Comparison of ENCODE assay signal across 13 cellular contexts in genomic region chr16:49748322-49748721, GRCh38.
DNase-seq lines count a peak whose midpoint lies in the region; ATAC-seq, FAIRE-seq and TF ChIP-seq lines count a peak whose summit lies in the region.
"Had no signal": no experiment of that assay in that cellular context is flagged by ENCODE, and none has a peak within 500 bp of the region (broad histone marks: within the 10 kb centered on the region; RNA-seq: fewer than 3 reads in every experiment).

No MANE protein-coding gene starts in this region.

- no peak for TF ChIP-seq EP300 in HepG2 (IDR thresholded peaks at IDR 0.05; ENCODE audit: low read depth in 2 of 2, low read length in 2 of 2)
- no peak for TF ChIP-seq EP300 in HepG2 (CRISPR knock-in tag; IDR thresholded peaks at IDR 0.05; ENCODE audit: borderline replicate concordance)

- H3K4me1 ChIP-seq in neural progenitor cell, result peaks cover 25% of the 10 kb centered on the region
- no peaks in the 10 kb centered on the region for H3K4me1 ChIP-seq in HepG2 (ENCODE audit: insufficient read depth, low read length)

- in situ Hi-C loops in astrocyte of the cerebellum (cut with HindIII; ENCODE audit: low sequenced_read_pairs) (no loop called here), HepG2 (cut with HindIII; ENCODE audit: extremely low pct_ligation_motif_present, low pct_unique_long_range_greater_than_20kb) (no loop called here)

- H3K9ac ChIP-seq in neural progenitor cell (no peak overlapping the region), HepG2 (ENCODE audit: insufficient read depth, low read depth, low read length) (no peak overlapping the region)

- peak; percentile 54 for DNase-seq in activated CD4-positive, alpha-beta T cell treated with anti-CD3 and anti-CD28 coated beads for 36 hours
- no peak for DNase-seq in activated CD4-positive, alpha-beta T cell treated with anti-CD3 and anti-CD28 coated beads, Interleukin-2, amount 50 U/mL, for 1 hour
- DNase-seq in NCI-H128 (lab: John Stamatoyannopoulos, UW; ENCODE audit: unreplicated experiment) (peak; percentile 31), astrocyte of the cerebellum (ENCODE audit: low read depth) (peak; percentile 79), neural progenitor cell (ENCODE audit: low spot score) (no peak), erythroblast (lab: John Stamatoyannopoulos, UW) (no peak), HepG2 (ENCODE audit: low spot score) (no peak)
- DNase-seq: ACHN, amniotic stem cell, midbrain, transverse colon had no signal

- no peak overlapping the region for H3K27ac ChIP-seq in neural progenitor cell
- no peak overlapping the region for H3K27ac ChIP-seq in HepG2 (ENCODE audit: extremely low read length, insufficient read depth, low read length)
- H3K27ac ChIP-seq: transverse colon had no signal

- H3K4me3 ChIP-seq in astrocyte of the cerebellum (ENCODE audit: low read depth, low read length) (no peak overlapping the region), neural progenitor cell (no peak overlapping the region), HepG2 (replicated peaks in 1 of 3; ENCODE audit: insufficient read depth in 1 of 3, low read depth in 2 of 3, low read length in 3 of 3) (no peak overlapping the region)
- H3K4me3 ChIP-seq: transverse colon had no signal

- no peak overlapping the region for H3K27ac Mint-ChIP-seq in activated CD4-positive, alpha-beta T cell treated with anti-CD3 and anti-CD28 coated beads for 36 hours
- peak overlapping the region; percentile 77 for H3K27ac Mint-ChIP-seq in neural progenitor cell
- H3K27ac Mint-ChIP-seq: T-helper 1 cell treated with Interleukin-12 subunit alpha and Interleukin-12 subunit beta and Interleukin-4 antibody, amounts not matched to agents 30 μg/mL and 1 μg/mL, for 36 hours had no signal

- H3K9me3 Mint-ChIP-seq in activated CD4-positive, alpha-beta T cell treated with anti-CD3 and anti-CD28 coated beads for 36 hours (ENCODE audit: low read depth), result no peaks in the 10 kb centered on the region
- H3K9me3 Mint-ChIP-seq in neural progenitor cell, result no peaks in the 10 kb centered on the region
- H3K9me3 Mint-ChIP-seq: T-helper 1 cell treated with Interleukin-12 subunit alpha and Interleukin-12 subunit beta and Interleukin-4 antibody, amounts not matched to agents 30 μg/mL and 1 μg/mL, for 36 hours had no signal

- no peaks in the 10 kb centered on the region for H3K4me1 Mint-ChIP-seq in activated CD4-positive, alpha-beta T cell treated with anti-CD3 and anti-CD28 coated beads for 36 hours
- peaks cover 90% of the 10 kb centered on the region for H3K4me1 Mint-ChIP-seq in neural progenitor cell

- no peak for TF ChIP-seq RAD21 in HepG2 (CRISPR knock-in tag; IDR thresholded peaks at IDR 0.05)

- TF ChIP-seq POLR2A in erythroblast (IDR thresholded peaks at IDR 0.05; ENCODE audit: low read length), result no peak
- TF ChIP-seq POLR2A in HepG2 (IDR thresholded peaks at IDR 0.05; ENCODE audit: insufficient read depth in 1 of 2, low read depth in 2 of 2, low read length in 2 of 2), result no peak

- H3K27me3 Mint-ChIP-seq in activated CD4-positive, alpha-beta T cell treated with anti-CD3 and anti-CD28 coated beads for 36 hours, result peaks cover 9% of the 10 kb centered on the region
- H3K27me3 Mint-ChIP-seq in neural progenitor cell (ENCODE audit: insufficient read depth, low read depth), result peaks cover 7% of the 10 kb centered on the region

- no peaks in the 10 kb centered on the region for H3F3A ChIP-seq in neural progenitor cell (ENCODE audit: low read depth)

- intact Hi-C loops in activated CD4-positive, alpha-beta T cell treated with anti-CD3 and anti-CD28 coated beads for 36 hours (cut with DNase I, micrococcal nuclease), result no loop called here
- intact Hi-C loops in HepG2 (cut with micrococcal nuclease; ENCODE audit: unreplicated experiment), result no loop called here

- H3K9me3 ChIP-seq in neural progenitor cell (ENCODE audit: low read depth), result no peaks in the 10 kb centered on the region
- no peaks in the 10 kb centered on the region for H3K9me3 ChIP-seq in HepG2 (ENCODE audit: low read length)
- H3K9me3 ChIP-seq: transverse colon had no signal

- H3K4me2 ChIP-seq in neural progenitor cell, result no peak overlapping the region
- no peak overlapping the region for H3K4me2 ChIP-seq in HepG2 (ENCODE audit: low read depth, low read length)

- POLR2A ChIA-PET in activated CD4-positive, alpha-beta T cell treated with anti-CD3 and anti-CD28 coated beads for 36 hours (lab: Charles Lee), result no interaction called here
- POLR2A ChIA-PET in HepG2 (lab: Yijun Ruan, JAX), result no interaction called here

- no peak overlapping the region for H3K4me3 Mint-ChIP-seq in activated CD4-positive, alpha-beta T cell treated with anti-CD3 and anti-CD28 coated beads for 36 hours
- peak overlapping the region; percentile 33 for H3K4me3 Mint-ChIP-seq in neural progenitor cell
- H3K4me3 Mint-ChIP-seq: T-helper 1 cell treated with Interleukin-12 subunit alpha and Interleukin-12 subunit beta and Interleukin-4 antibody, amounts not matched to agents 30 μg/mL and 1 μg/mL, for 36 hours had no signal

- H3K36me3 ChIP-seq in neural progenitor cell (no peaks in the 10 kb centered on the region), HepG2 (replicated peaks in 1 of 2; ENCODE audit: control insufficient read depth in 1 of 2, insufficient read depth in 2 of 2, low read length in 2 of 2) (no peaks in the 10 kb centered on the region)
- H3K36me3 ChIP-seq: transverse colon had no signal

- H2AFZ ChIP-seq in neural progenitor cell (replicated peaks), result no peak overlapping the region
- H2AFZ ChIP-seq in HepG2 (ENCODE audit: low read length), result no peak overlapping the region

- 12% methylated on average over 11 of the region's 11 CpGs for WGBS in HepG2 (ENCODE audit: low lambda C conversion rate)

- peaks cover 84% of the 10 kb centered on the region for H3K79me2 ChIP-seq in neural progenitor cell (ENCODE audit: low read depth)
- no peaks in the 10 kb centered on the region for H3K79me2 ChIP-seq in HepG2 (ENCODE audit: insufficient read depth, low read length)

- no peaks in the 10 kb centered on the region for H3K27me3 ChIP-seq in neural progenitor cell
- peaks cover 5 to 53% of the 10 kb centered on the region in 2 experiments; a peak in 3 of 5 replicates for H3K27me3 ChIP-seq in HepG2 (ENCODE audit: control insufficient read depth in 1 of 2, insufficient read depth in 2 of 2, low read length in 2 of 2)
- H3K27me3 ChIP-seq: transverse colon had no signal

- FAIRE-seq in HepG2 (lab: Jason Lieb, UNC), result no peak

- H4K20me1 ChIP-seq in neural progenitor cell (ENCODE audit: low read depth) (peaks cover 98% of the 10 kb centered on the region), HepG2 (ENCODE audit: insufficient read depth, low read length) (peaks cover 3% of the 10 kb centered on the region; the same call in 1 of the 2 replicates)

- CTCF ChIA-PET in activated CD4-positive, alpha-beta T cell treated with anti-CD3 and anti-CD28 coated beads for 36 hours (lab: Charles Lee), result interaction anchor here (0.6 kb wide), 1 partner anchor 184 kb away, joined by 3 read pairs; no protein-coding TSS in a partner anchor
- CTCF ChIA-PET in HepG2 (lab: Yijun Ruan, JAX; ENCODE audit: low intra/inter-chr PET ratio, low total read pairs), result no interaction called here

- TF ChIP-seq CTCF in astrocyte of the cerebellum (IDR thresholded peaks at IDR 0.05; ENCODE audit: low read depth, low read length, missing control alignments) (no peak), neural progenitor cell (IDR thresholded peaks at IDR 0.05) (no peak), HepG2 (CRISPR knock-in tag; IDR thresholded peaks at IDR 0.05) (no peak)

- no TSS peak for BruUV-seq in HepG2 (replicated peaks; lab: Mats Ljungman, UMichigan)

- peak; percentile 51 for ATAC-seq in activated CD4-positive, alpha-beta T cell treated with anti-CD3 and anti-CD28 coated beads for 36 hours
- ATAC-seq in GM18519 (IDR thresholded peaks at IDR 0.05; ENCODE audit: low FRiP score, unreplicated experiment) (no peak), HepG2 (no peak)

- no peaks in the 10 kb centered on the region for H3K36me3 Mint-ChIP-seq in activated CD4-positive, alpha-beta T cell treated with anti-CD3 and anti-CD28 coated beads for 36 hours (ENCODE audit: low read depth)
- H3K36me3 Mint-ChIP-seq in neural progenitor cell, result peaks cover 9% of the 10 kb centered on the region

TF ChIP-seq in HepG2, 621 proteins besides CTCF, POLR2A, EP300 and RAD21 (continues in another document):
- TF ChIP-seq ZKSCAN5 (CRISPR knock-in tag; IDR thresholded peaks at IDR 0.05) (no peak), THRA (CRISPR knock-in tag; IDR thresholded peaks at IDR 0.05; ENCODE audit: borderline replicate concordance) (no peak), IRF1 (CRISPR knock-in tag; IDR thresholded peaks at IDR 0.05; ENCODE audit: low read depth) (no peak), PBX2 (CRISPR knock-in tag; IDR thresholded peaks at IDR 0.05) (no peak)

Comparison
In these comparisons a context has a peak if more than half of its experiments do, and no peak if none do; other contexts are left out.
1. DNase-seq: peak in activated CD4-positive, alpha-beta T cell treated with anti-CD3 and anti-CD28 coated beads for 36 hours (single experiment), NCI-H128 (single experiment) and astrocyte of the cerebellum (single experiment); none in activated CD4-positive, alpha-beta T cell treated with anti-CD3 and anti-CD28 coated beads, Interleukin-2, amount 50 U/mL, for 1 hour (single experiment), neural progenitor cell (single experiment), erythroblast (0 of 2) and HepG2 (single experiment).